ENCODE assay signal across 1 cellular context in genomic region chr2:98923244-98923940, GRCh38.
A peak's percentile ranks its signal among the peaks of the same experiment; 100 is the strongest.
TF ChIP-seq lines count a peak whose summit lies in the region.

No MANE protein-coding gene starts in this region.

TF ChIP-seq in IMR-90, 13 proteins besides CTCF, POLR2A, EP300 and RAD21 (continued from another document):
- TF ChIP-seq MAFK (IDR thresholded peaks at IDR 0.05; ENCODE audit: low read depth, low read length) (0 out of 2 replicates have a peak, but pooled peaks have one; percentile 12), CHD1 (IDR thresholded peaks at IDR 0.05; ENCODE audit: low read depth, low read length) (no peak)
